10 cellular contexts compared by ENCODE assay signal in the genomic region with DNA sequence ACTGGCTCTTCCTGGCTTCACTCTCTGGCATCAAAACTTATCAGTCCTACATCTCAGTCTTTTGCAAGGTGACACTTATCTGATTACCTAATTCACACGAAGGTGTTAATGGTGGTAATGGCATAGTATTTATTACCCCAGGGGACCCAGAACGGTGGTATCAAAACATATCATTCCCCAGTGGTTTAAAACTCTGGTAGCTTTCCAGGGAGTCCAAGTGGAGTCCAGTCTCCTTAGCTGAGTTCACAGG. TPM values are rescaled to one million over a fixed set of nuclear protein-coding genes. Genes with fewer than 3 reads are reported as not detected.
DNase-seq lines count a peak whose midpoint lies in the region; ATAC-seq, FAIRE-seq and TF ChIP-seq lines count a peak whose summit lies in the region.
"Had no signal": no experiment of that assay in that cellular context is flagged by ENCODE, and none has a peak within 500 bp of the region (broad histone marks: within the 10 kb centered on the region; RNA-seq: fewer than 3 reads in every experiment).

No MANE protein-coding gene starts in this region.

- no peak for TF ChIP-seq RAD21 in liver (IDR thresholded peaks at IDR 0.05)

- TF ChIP-seq CTCF in activated CD8-positive, alpha-beta T cell treated with anti-CD3 and anti-CD28 coated beads for 36 hours (IDR thresholded peaks at IDR 0.05), result no peak
- TF ChIP-seq CTCF in liver (IDR thresholded peaks at IDR 0.05; ENCODE audit: low read depth, low read length, missing input control) (no peak), stomach (IDR thresholded peaks at IDR 0.05) (no peak)

- H3K27ac Mint-ChIP-seq in activated CD4-positive, alpha-beta T cell treated with anti-CD3 and anti-CD28 coated beads, Interleukin-2, amount 10 ng/mL, durations not matched to agents 24 days and 14 days, result peak overlapping the region; percentile 83
- H3K27ac Mint-ChIP-seq in activated CD8-positive, alpha-beta T cell treated with anti-CD3 and anti-CD28 coated beads for 36 hours, result peak overlapping the region; percentile 38

- peaks cover 14 to 40% (median 27%) of the 10 kb centered on the region in 4 donors for H3K4me1 ChIP-seq in liver (ENCODE audit: control insufficient read depth in 4 of 4, insufficient read depth in 4 of 4, low read length in 3 of 4)
- peaks cover 61 to 95% (median 87%) of the 10 kb centered on the region in 4 donors for H3K4me1 ChIP-seq in stomach

- no peak for ATAC-seq in activated CD8-positive, alpha-beta T cell treated with anti-CD3 and anti-CD28 coated beads for 36 hours
- ATAC-seq in left colon, result no peak

- H3K9ac ChIP-seq in liver (ENCODE audit: low read depth in 1 of 2, low read length in 2 of 2), result no peak overlapping the region

- FAIRE-seq in H54 (lab: Jason Lieb, UNC), result no peak
- FAIRE-seq: GM12892 had no signal

- H3K27me3 ChIP-seq in liver (ENCODE audit: control insufficient read depth in 4 of 4, insufficient read depth in 4 of 4, low read length in 3 of 4) (no peaks in the 10 kb centered on the region), stomach (no peaks in the 10 kb centered on the region)

- H3K27ac ChIP-seq in liver (ENCODE audit: low read depth in 1 of 2, low read length in 2 of 2), result peak overlapping the region; percentile 41 to 53
- peak overlapping the region; percentile 77 to 88 (median 83) for H3K27ac ChIP-seq in stomach

- H3K9me3 Mint-ChIP-seq in activated CD4-positive, alpha-beta T cell treated with anti-CD3 and anti-CD28 coated beads, Interleukin-2, amount 10 ng/mL, durations not matched to agents 24 days and 14 days, result peaks cover 4% of the 10 kb centered on the region
- peaks cover 11% of the 10 kb centered on the region for H3K9me3 Mint-ChIP-seq in activated CD8-positive, alpha-beta T cell treated with anti-CD3 and anti-CD28 coated beads for 36 hours

- 56% methylated on average over 2 of the region's 2 CpGs for WGBS in liver
- WGBS in stomach, 5 donors, result 0 to 14% (median 6%) methylated on average over 2 of the region's 2 CpGs

- POLR2A ChIA-PET in activated CD8-positive, alpha-beta T cell treated with anti-CD3 and anti-CD28 coated beads for 36 hours (lab: Charles Lee), result interaction anchor here (0.9 to 1.5 kb wide), 7 partner anchors 10 to 31 kb away, joined by 3 to 7 read pairs (median 4); no protein-coding TSS in a partner anchor

- peaks cover 54% of the 10 kb centered on the region for H3K36me3 Mint-ChIP-seq in activated CD4-positive, alpha-beta T cell treated with anti-CD3 and anti-CD28 coated beads, Interleukin-2, amount 10 ng/mL, durations not matched to agents 24 days and 14 days (ENCODE audit: low read depth)
- peaks cover 25% of the 10 kb centered on the region for H3K36me3 Mint-ChIP-seq in activated CD8-positive, alpha-beta T cell treated with anti-CD3 and anti-CD28 coated beads for 36 hours (ENCODE audit: low read depth)

- CTCF ChIA-PET in activated CD8-positive, alpha-beta T cell treated with anti-CD3 and anti-CD28 coated beads for 36 hours (lab: Charles Lee), result interaction anchor here (1.3 kb wide), 1 partner anchor 12 kb away, joined by 3 read pairs; no protein-coding TSS in a partner anchor

- intact Hi-C loops in activated CD4-positive, alpha-beta T cell treated with anti-CD3 and anti-CD28 coated beads, Interleukin-2, amount 10 ng/mL, durations not matched to agents 24 days and 14 days (cut with micrococcal nuclease), result loop anchor here (1.0 kb wide), 1 partner anchor 9 kb away; no protein-coding TSS in a partner anchor
- intact Hi-C loops in activated CD8-positive, alpha-beta T cell treated with anti-CD3 and anti-CD28 coated beads for 36 hours (cut with micrococcal nuclease), result loop anchor here (10.0 kb wide), 1 partner anchor 148 kb away; a partner anchor contains a TSS
- intact Hi-C loops in stomach (cut with DNase I; ENCODE audit: low total_unique reads), result no loop called here
- intact Hi-C loops in left colon (cut with DNase I, micrococcal nuclease), result no loop called here

- peaks cover 76% of the 10 kb centered on the region for H3K4me1 Mint-ChIP-seq in activated CD4-positive, alpha-beta T cell treated with anti-CD3 and anti-CD28 coated beads, Interleukin-2, amount 10 ng/mL, durations not matched to agents 24 days and 14 days
- H3K4me1 Mint-ChIP-seq in activated CD8-positive, alpha-beta T cell treated with anti-CD3 and anti-CD28 coated beads for 36 hours (ENCODE audit: low read depth), result peaks cover 38% of the 10 kb centered on the region

- H3K9me3 ChIP-seq in liver (ENCODE audit: control insufficient read depth in 4 of 4, low read length in 3 of 4) (no peaks in the 10 kb centered on the region), stomach (peaks cover 0 to 7% (median 0%) of the 10 kb centered on the region in 4 donors)

- DNase-seq in activated CD4-positive, alpha-beta T cell treated with anti-CD3 and anti-CD28 coated beads, Interleukin-2, amount 10 ng/mL, durations not matched to agents 24 days and 14 days, result no peak
- no peak for DNase-seq in activated CD4-positive, alpha-beta T cell treated with anti-CD3 and anti-CD28 coated beads, Interleukin-2, amount 50 U/mL, for 48 hours
- no peak for DNase-seq in activated CD8-positive, alpha-beta T cell treated with anti-CD3 and anti-CD28 coated beads for 36 hours
- DNase-seq in stomach (no peak), left colon (no peak), NCI-H345 (lab: John Stamatoyannopoulos, UW) (no peak), H54 (ENCODE audit: insufficient read length, low spot score) (no peak)
- DNase-seq: NCI-H1694 had no signal

- H3K4me3 ChIP-seq in liver (ENCODE audit: low read depth in 1 of 3, low read length in 3 of 3), result no peak overlapping the region
- no peak overlapping the region for H3K4me3 ChIP-seq in stomach

- TF ChIP-seq POLR2A in stomach (IDR thresholded peaks at IDR 0.05) (no peak), H54 (IDR thresholded peaks at IDR 0.05; ENCODE audit: low read depth, low read length) (no peak)

- H3K36me3 ChIP-seq in liver (ENCODE audit: control insufficient read depth in 4 of 4, insufficient read depth in 3 of 4, low read depth in 1 of 4, low read length in 3 of 4) (no peaks in the 10 kb centered on the region), stomach (no peaks in the 10 kb centered on the region)

- peak overlapping the region; percentile 22 for H3K4me3 Mint-ChIP-seq in activated CD4-positive, alpha-beta T cell treated with anti-CD3 and anti-CD28 coated beads, Interleukin-2, amount 10 ng/mL, durations not matched to agents 24 days and 14 days
- H3K4me3 Mint-ChIP-seq in activated CD8-positive, alpha-beta T cell treated with anti-CD3 and anti-CD28 coated beads for 36 hours, result no peak overlapping the region

- no peaks in the 10 kb centered on the region for H3K27me3 Mint-ChIP-seq in activated CD4-positive, alpha-beta T cell treated with anti-CD3 and anti-CD28 coated beads, Interleukin-2, amount 10 ng/mL, durations not matched to agents 24 days and 14 days
- H3K27me3 Mint-ChIP-seq in activated CD8-positive, alpha-beta T cell treated with anti-CD3 and anti-CD28 coated beads for 36 hours, result no peaks in the 10 kb centered on the region

- TF ChIP-seq EP300 in stomach (IDR thresholded peaks at IDR 0.05), result no peak

TF ChIP-seq in liver, 16 proteins besides CTCF, POLR2A, EP300 and RAD21:
- no peak for TF ChIP-seq FOXA2 (IDR thresholded peaks at IDR 0.05)
- TF ChIP-seq, protein P1, sequence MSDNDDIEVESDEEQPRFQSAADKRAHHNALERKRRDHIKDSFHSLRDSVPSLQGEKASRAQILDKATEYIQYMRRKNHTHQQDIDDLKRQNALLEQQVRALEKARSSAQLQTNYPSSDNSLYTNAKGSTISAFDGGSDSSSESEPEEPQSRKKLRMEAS (IDR thresholded peaks at IDR 0.05), result no peak

RNA-seq across cellular contexts. Expression of a gene that starts 41.3 kb away (rescaled TPM):
- total RNA-seq in activated CD4-positive, alpha-beta T cell treated with anti-CD3 and anti-CD28 coated beads, Interleukin-2, amount 10 ng/mL, durations not matched to agents 24 days and 14 days, result 59.9 and 61.6 TPM in 2 replicates
- 10 to 100 TPM; 22.3 to 24.7 TPM for total RNA-seq in activated CD8-positive, alpha-beta T cell treated with anti-CD3 and anti-CD28 coated beads for 36 hours
- 10 to 100 TPM in 1 of 2 donors, 1 to 10 TPM in 1; 4.0 to 12.2 TPM for total RNA-seq in liver
- 1 to 10 TPM; 5.2 to 5.7 TPM for polyA plus RNA-seq in liver
- 100 to 1,000 TPM in 1 of 5 donors, 10 to 100 TPM in 4; 22.8 to 103 (median 48.1) TPM for total RNA-seq in stomach
- 10 to 100 TPM in 2 of 3 donors, 1 to 10 TPM in 1; 6.8 to 18.2 (median 10.7) TPM for polyA plus RNA-seq in stomach
- total RNA-seq in left colon, result 10 to 100 TPM; 33.3 to 60.7 TPM

Comparison
In these comparisons a context has a peak if more than half of its experiments do, and no peak if none do; other contexts are left out.
1. intact Hi-C loops: an anchor here in activated CD4-positive, alpha-beta T cell treated with anti-CD3 and anti-CD28 coated beads, Interleukin-2, amount 10 ng/mL, durations not matched to agents 24 days and 14 days (1.0 kb wide) and activated CD8-positive, alpha-beta T cell treated with anti-CD3 and anti-CD28 coated beads for 36 hours (10.0 kb wide); none called in stomach and left colon.